Comparison of ENCODE assay signal across 23 cellular contexts in the genomic region with DNA sequence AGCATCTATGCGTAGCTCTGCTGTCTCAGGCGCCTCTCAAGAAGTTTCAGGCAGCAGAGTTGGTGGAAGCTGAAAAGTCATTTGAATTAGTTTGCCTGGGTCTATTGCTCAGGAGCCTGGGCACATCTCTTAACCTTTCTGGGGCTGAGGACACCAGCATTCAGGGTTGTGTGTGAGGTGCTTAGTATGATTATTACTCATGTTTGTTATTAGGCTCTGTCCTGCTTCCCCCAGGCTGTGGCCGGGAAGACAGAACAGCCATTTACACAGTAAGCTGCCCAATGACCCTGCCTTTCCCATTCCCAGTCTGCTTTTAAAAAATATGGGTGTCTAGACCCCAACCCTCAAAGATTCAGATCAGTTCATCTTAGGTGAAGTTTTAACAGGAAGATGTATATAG. TPM values are rescaled to one million over a fixed set of nuclear protein-coding genes. Genes with fewer than 3 reads are reported as not detected.
"Had no signal": no experiment of that assay in that cellular context is flagged by ENCODE, and none has a peak within 500 bp of the region (broad histone marks: within the 10 kb centered on the region; RNA-seq: fewer than 3 reads in every experiment).

No MANE protein-coding gene starts in this region.

- DNase-seq: activated CD4-positive, alpha-beta T cell treated with anti-CD3 and anti-CD28 coated beads, Interleukin-2, amount 50 U/mL, for 4 hours; activated CD8-positive, alpha-beta memory T cell treated with anti-CD3 and anti-CD28 coated beads for 24 hours; activated CD8-positive, alpha-beta memory T cell treated with anti-CD3 and anti-CD28 coated beads, Interleukin-2, amount 50 U/mL, for 4 hours; activated naive CD4-positive, alpha-beta T cell treated with Interleukin-2 at 50 U/mL for 16 hours; activated T-cell treated with anti-CD3 and anti-CD28 coated beads, Interleukin-2, amount 50 U/mL, for 24 hours; body of pancreas; central memory CD4-positive, alpha-beta T cell; endodermal cell; esophagus squamous epithelium; gastrocnemius medialis; left ventricle myocardium superior; nephron progenitor cell; small intestine; stimulated activated CD4-positive, alpha-beta T cell treated with anti-CD3 and anti-CD28 coated beads, Interleukin-2, amount 100 ng/mL, for 24 hours; stomach; T-helper 1 cell had no signal

- H3K36me3 ChIP-seq: esophagus squamous epithelium, gastrocnemius medialis, stomach, thoracic aorta, vagina had no signal

- H3K9me3 ChIP-seq: body of pancreas, esophagus squamous epithelium, gastrocnemius medialis, stomach, thoracic aorta, vagina had no signal

- H3K27ac ChIP-seq: body of pancreas, coronary artery, esophagus squamous epithelium, gastrocnemius medialis, stomach, thoracic aorta, vagina had no signal

- H3K27me3 ChIP-seq: body of pancreas, gastrocnemius medialis, vagina had no signal

- H3K27ac Mint-ChIP-seq: activated T-cell treated with anti-CD3 and anti-CD28 coated beads, Interleukin-2, amount 50 U/mL, for 24 hours; activated T-helper 2 cell treated with anti-CD3 and anti-CD28 coated beads, Interferon-gamma antibody, Interleukin-2, Interleukin-4, amounts not matched to agents 10 μg/mL and 5 μg/mL and 100 μg/mL, durations not matched to agents 14 hours and 24 hours and 36 hours; endodermal cell; memory B cell; nephron progenitor cell; stimulated activated effector memory CD8-positive, alpha-beta T cell treated with anti-CD3 and anti-CD28 coated beads, Interleukin-12 subunit alpha, Interleukin-12 subunit beta, amount 100 ng/mL, for 72 hours; type B pancreatic cell had no signal

- H3K4me3 Mint-ChIP-seq: activated T-cell treated with anti-CD3 and anti-CD28 coated beads, Interleukin-2, amount 50 U/mL, for 24 hours; endodermal cell; memory B cell; nephron progenitor cell; stimulated activated effector memory CD8-positive, alpha-beta T cell treated with anti-CD3 and anti-CD28 coated beads, Interleukin-12 subunit alpha, Interleukin-12 subunit beta, amount 100 ng/mL, for 72 hours; type B pancreatic cell had no signal

- H3K4me1 ChIP-seq: body of pancreas, gastrocnemius medialis, vagina had no signal

- H3K9me3 Mint-ChIP-seq: activated T-cell treated with anti-CD3 and anti-CD28 coated beads, Interleukin-2, amount 50 U/mL, for 24 hours; activated T-helper 2 cell treated with anti-CD3 and anti-CD28 coated beads, Interferon-gamma antibody, Interleukin-2, Interleukin-4, amounts not matched to agents 10 μg/mL and 5 μg/mL and 100 μg/mL, durations not matched to agents 14 hours and 24 hours and 36 hours; endodermal cell; nephron progenitor cell; type B pancreatic cell had no signal

- H3K4me3 ChIP-seq: body of pancreas, coronary artery, esophagus squamous epithelium, gastrocnemius medialis, stomach, thoracic aorta, vagina had no signal

- H3K36me3 Mint-ChIP-seq: type B pancreatic cell had no signal

- ATAC-seq: body of pancreas; gastrocnemius medialis; left ventricle myocardium superior; stimulated activated effector memory CD8-positive, alpha-beta T cell treated with anti-CD3 and anti-CD28 coated beads, Interleukin-12 subunit alpha, Interleukin-12 subunit beta, amount 100 ng/mL, for 72 hours had no signal

RNA-seq across cellular contexts. Expression of a gene that starts 53.9 kb away (rescaled TPM):
- total RNA-seq: activated T-helper 2 cell treated with anti-CD3 and anti-CD28 coated beads, Interferon-gamma antibody, Interleukin-2, Interleukin-4, amounts not matched to agents 10 μg/mL and 5 μg/mL and 100 μg/mL, durations not matched to agents 14 hours and 24 hours and 36 hours; thoracic aorta; vagina had no signal
